In the genomic region with DNA sequence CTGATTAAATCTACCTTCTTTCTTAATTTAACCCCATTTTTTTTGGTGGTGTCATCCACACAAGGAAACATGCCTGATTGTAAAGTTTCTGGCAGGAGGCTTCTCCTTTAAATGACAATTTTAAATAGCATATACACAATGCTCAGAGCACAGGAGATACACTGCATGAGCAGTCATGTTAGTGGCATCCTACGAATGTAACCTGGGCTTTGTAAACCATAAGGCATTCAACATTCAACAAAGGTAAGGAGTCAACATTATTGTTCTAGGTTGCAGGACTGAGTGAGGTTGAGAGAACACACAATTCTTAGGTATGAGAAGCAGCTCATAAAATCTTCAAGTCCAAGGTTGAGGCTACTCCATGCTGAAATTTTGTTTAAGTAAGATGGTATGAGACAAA, we compare ENCODE assay signal across 1 cellular context.
TF ChIP-seq lines count a peak whose summit lies in the region.

No MANE protein-coding gene starts in this region.

TF ChIP-seq in Ishikawa, 13 proteins besides CTCF, POLR2A, EP300 and RAD21 (continued from another document):
- TF ChIP-seq, protein P1, sequence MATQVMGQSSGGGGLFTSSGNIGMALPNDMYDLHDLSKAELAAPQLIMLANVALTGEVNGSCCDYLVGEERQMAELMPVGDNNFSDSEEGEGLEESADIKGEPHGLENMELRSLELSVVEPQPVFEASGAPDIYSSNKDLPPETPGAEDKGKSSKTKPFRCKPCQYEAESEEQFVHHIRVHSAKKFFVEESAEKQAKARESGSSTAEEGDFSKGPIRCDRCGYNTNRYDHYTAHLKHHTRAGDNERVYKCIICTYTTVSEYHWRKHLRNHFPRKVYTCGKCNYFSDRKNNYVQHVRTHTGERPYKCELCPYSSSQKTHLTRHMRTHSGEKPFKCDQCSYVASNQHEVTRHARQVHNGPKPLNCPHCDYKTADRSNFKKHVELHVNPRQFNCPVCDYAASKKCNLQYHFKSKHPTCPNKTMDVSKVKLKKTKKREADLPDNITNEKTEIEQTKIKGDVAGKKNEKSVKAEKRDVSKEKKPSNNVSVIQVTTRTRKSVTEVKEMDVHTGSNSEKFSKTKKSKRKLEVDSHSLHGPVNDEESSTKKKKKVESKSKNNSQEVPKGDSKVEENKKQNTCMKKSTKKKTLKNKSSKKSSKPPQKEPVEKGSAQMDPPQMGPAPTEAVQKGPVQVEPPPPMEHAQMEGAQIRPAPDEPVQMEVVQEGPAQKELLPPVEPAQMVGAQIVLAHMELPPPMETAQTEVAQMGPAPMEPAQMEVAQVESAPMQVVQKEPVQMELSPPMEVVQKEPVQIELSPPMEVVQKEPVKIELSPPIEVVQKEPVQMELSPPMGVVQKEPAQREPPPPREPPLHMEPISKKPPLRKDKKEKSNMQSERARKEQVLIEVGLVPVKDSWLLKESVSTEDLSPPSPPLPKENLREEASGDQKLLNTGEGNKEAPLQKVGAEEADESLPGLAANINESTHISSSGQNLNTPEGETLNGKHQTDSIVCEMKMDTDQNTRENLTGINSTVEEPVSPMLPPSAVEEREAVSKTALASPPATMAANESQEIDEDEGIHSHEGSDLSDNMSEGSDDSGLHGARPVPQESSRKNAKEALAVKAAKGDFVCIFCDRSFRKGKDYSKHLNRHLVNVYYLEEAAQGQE (IDR thresholded peaks at IDR 0.05; ENCODE audit: low read depth) = no peak
- TF ChIP-seq TCF12 (IDR thresholded peaks at IDR 0.05; ENCODE audit: low read depth) = peak; percentile 39; the same call in 1 of the 2 replicates
- TF ChIP-seq NFIC (IDR thresholded peaks at IDR 0.05) = no peak
- TF ChIP-seq, protein P2, sequence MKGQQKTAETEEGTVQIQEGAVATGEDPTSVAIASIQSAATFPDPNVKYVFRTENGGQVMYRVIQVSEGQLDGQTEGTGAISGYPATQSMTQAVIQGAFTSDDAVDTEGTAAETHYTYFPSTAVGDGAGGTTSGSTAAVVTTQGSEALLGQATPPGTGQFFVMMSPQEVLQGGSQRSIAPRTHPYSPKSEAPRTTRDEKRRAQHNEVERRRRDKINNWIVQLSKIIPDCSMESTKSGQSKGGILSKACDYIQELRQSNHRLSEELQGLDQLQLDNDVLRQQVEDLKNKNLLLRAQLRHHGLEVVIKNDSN (IDR thresholded peaks at IDR 0.05) = no peak
